21 cellular contexts compared by ENCODE assay signal in the genomic region with DNA sequence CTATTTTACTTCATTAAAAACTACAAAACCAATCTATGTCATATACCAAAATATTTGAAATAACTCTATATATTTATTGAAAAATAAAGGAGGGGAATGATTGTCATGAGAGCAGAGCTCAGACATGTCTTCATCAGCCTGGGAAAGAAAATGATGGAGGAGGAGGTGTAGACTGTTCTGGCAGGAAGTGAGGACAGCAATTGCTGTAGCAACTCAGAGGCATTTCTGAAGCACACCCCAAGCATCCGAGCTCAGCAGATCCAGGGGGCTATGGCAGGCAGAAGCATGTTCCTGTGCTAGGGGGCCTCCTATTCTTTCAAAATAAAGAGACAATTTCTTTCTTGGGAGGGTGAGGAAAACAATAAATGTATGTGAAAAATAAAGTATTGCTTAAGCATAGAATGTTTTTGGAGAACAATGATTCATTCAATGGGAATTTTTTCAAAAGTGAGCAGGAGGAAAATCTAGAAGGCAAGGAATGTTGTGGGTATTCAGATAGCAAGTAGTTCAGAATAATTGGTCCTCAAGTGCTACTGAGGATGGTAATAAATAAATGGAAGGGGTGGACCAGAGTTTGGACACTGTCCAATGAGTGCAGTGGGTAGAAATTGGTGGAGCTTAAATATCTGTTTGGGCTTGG.
DNase-seq lines count a peak whose midpoint lies in the region; ATAC-seq and TF ChIP-seq lines count a peak whose summit lies in the region.
"Had no signal": no experiment of that assay in that cellular context is flagged by ENCODE, and none has a peak within 500 bp of the region (broad histone marks: within the 10 kb centered on the region; RNA-seq: fewer than 3 reads in every experiment).

No MANE protein-coding gene starts in this region.

- TF ChIP-seq CTCF in brain microvascular endothelial cell (IDR thresholded peaks at IDR 0.05; ENCODE audit: low read depth, low read length, missing control alignments) (no peak), GM10266 (IDR thresholded peaks at IDR 0.05; ENCODE audit: control insufficient read depth, insufficient read depth, low read depth, missing control alignments) (no peak)

- no peaks in the 10 kb centered on the region for H3K36me3 ChIP-seq in ACC112 (ENCODE audit: insufficient read depth, low read length)
- no peaks in the 10 kb centered on the region for H3K36me3 ChIP-seq in brain microvascular endothelial cell (replicated peaks)
- H3K36me3 ChIP-seq: cardiac muscle cell, gastrocnemius medialis, HAP-1, MG63, prostate gland, stomach had no signal

- H3K4me3 ChIP-seq in ACC112 (ENCODE audit: low read depth, low read length) (no peak overlapping the region), brain microvascular endothelial cell (ENCODE audit: low read depth, low read length) (no peak overlapping the region)
- H3K4me3 ChIP-seq: cardiac muscle cell, gastrocnemius medialis, HAP-1, MG63, prostate gland, stomach had no signal

- H3K27me3 ChIP-seq in ACC112 (ENCODE audit: insufficient read depth, low read length), result no peaks in the 10 kb centered on the region
- no peaks in the 10 kb centered on the region for H3K27me3 ChIP-seq in brain microvascular endothelial cell (replicated peaks)
- H3K27me3 ChIP-seq: cardiac muscle cell, gastrocnemius medialis, MG63, stomach had no signal

- H2AFZ ChIP-seq in ACC112 (ENCODE audit: low read length, unreplicated experiment), result peak overlapping the region; percentile 15

- H3K4me1 ChIP-seq in ACC112 (ENCODE audit: control insufficient read depth, insufficient read depth, low read length, unreplicated experiment), result peaks cover 13% of the 10 kb centered on the region
- H3K4me1 ChIP-seq: gastrocnemius medialis, HAP-1, prostate gland, stomach had no signal

- H3K27ac ChIP-seq in ACC112 (ENCODE audit: low read depth, low read length) (peak overlapping the region; percentile 69), brain microvascular endothelial cell (peak overlapping the region; percentile 77)
- H3K27ac ChIP-seq: cardiac muscle cell, gastrocnemius medialis, prostate gland, stomach had no signal

- ATAC-seq in HG03342 (IDR thresholded peaks at IDR 0.05; ENCODE audit: unreplicated experiment), result no peak
- ATAC-seq: gastrocnemius medialis; naive thymus-derived CD8-positive, alpha-beta T cell had no signal

- in situ Hi-C loops in brain microvascular endothelial cell (cut with HindIII; ENCODE audit: low pct_ligation_motif_present, low sequenced_read_pairs), result no loop called here

- DNase-seq in H4 (ENCODE audit: low spot score) (peak; percentile 14), brain microvascular endothelial cell (peak; percentile 56), glomerular visceral epithelial cell (ENCODE audit: extremely low spot score) (peak; percentile 45), GM10266 (ENCODE audit: extremely low spot score) (no peak), RKO (ENCODE audit: low spot score) (no peak)
- DNase-seq in stimulated activated CD4-positive, alpha-beta T cell treated with anti-CD3 and anti-CD28 coated beads, Interleukin-2, amount 100 ng/mL, for 24 hours, result no peak
- DNase-seq: activated CD4-positive, alpha-beta T cell treated with anti-CD3 and anti-CD28 coated beads for 48 hours; activated CD8-positive, alpha-beta memory T cell treated with anti-CD3 and anti-CD28 coated beads, Interleukin-2, amount 50 U/mL, for 48 hours; activated naive CD4-positive, alpha-beta T cell treated with Interleukin-2 at 50 U/mL for 16 hours; effector CD4-positive, alpha-beta T cell; gastrocnemius medialis; MG63; naive thymus-derived CD8-positive, alpha-beta T cell; NCI-H187 treated with DMSO at 0.1 percent for 48 hours; NCI-H524; stomach had no signal

- no peaks in the 10 kb centered on the region for H3K79me2 ChIP-seq in ACC112 (ENCODE audit: control insufficient read depth, insufficient read depth, low read length, unreplicated experiment)

Comparison
In these comparisons a context has a peak if more than half of its experiments do, and no peak if none do; other contexts are left out.
1. DNase-seq: peak in H4 (single experiment), brain microvascular endothelial cell (single experiment) and glomerular visceral epithelial cell (single experiment); none in stimulated activated CD4-positive, alpha-beta T cell treated with anti-CD3 and anti-CD28 coated beads, Interleukin-2, amount 100 ng/mL, for 24 hours (0 of 2), GM10266 (single experiment) and RKO (single experiment).